In genomic region chr19:49515767-49516166, GRCh38 we compare ENCODE assay signal across 8 cellular contexts. TPM values are rescaled to one million over a fixed set of nuclear protein-coding genes. Genes with fewer than 3 reads are reported as not detected.
DNase-seq lines count a peak whose midpoint lies in the region; ATAC-seq, FAIRE-seq and TF ChIP-seq lines count a peak whose summit lies in the region.
"Had no signal": no experiment of that assay in that cellular context is flagged by ENCODE, and none has a peak within 500 bp of the region (broad histone marks: within the 10 kb centered on the region; RNA-seq: fewer than 3 reads in every experiment).

No MANE protein-coding gene starts in this region.

- peak overlapping the region; percentile 2 for H3K4me3 Mint-ChIP-seq in astrocyte (ENCODE audit: unreplicated experiment)

- no peaks in the 10 kb centered on the region for H3K36me3 Mint-ChIP-seq in astrocyte (ENCODE audit: low read depth, unreplicated experiment)

- H3K27ac Mint-ChIP-seq in astrocyte (ENCODE audit: unreplicated experiment) = no peak overlapping the region

- DNase-seq in NB4 (ENCODE audit: low read depth) (peak; percentile 97), astrocyte (ENCODE audit: low read depth) (no peak), tibial artery (peak; percentile 75 to 81), NCI-H1092 treated with DMSO at 0.1 percent for 48 hours (lab: John Stamatoyannopoulos, UW) (no peak), GM23248 (no peak)
- DNase-seq: activated CD4-positive, alpha-beta T cell treated with anti-CD3 and anti-CD28 coated beads, Interleukin-2, amount 50 U/mL, for 4 hours had no signal

- no peaks in the 10 kb centered on the region for H3K79me2 ChIP-seq in astrocyte (ENCODE audit: insufficient read depth, low read length)
- H3K79me2 ChIP-seq in GM23248 (ENCODE audit: insufficient read depth) = no peaks in the 10 kb centered on the region

- TF ChIP-seq POLR2A in NB4 (IDR thresholded peaks at IDR 0.05; ENCODE audit: extremely low read depth, insufficient read length) = no peak

- no peak overlapping the region for H3K27ac ChIP-seq in astrocyte (ENCODE audit: low read depth, low read length)
- peak overlapping the region; percentile 5 to 16 for H3K27ac ChIP-seq in liver (ENCODE audit: low read depth in 1 of 2, low read length in 2 of 2)
- no peak overlapping the region for H3K27ac ChIP-seq in tibial artery
- no peak overlapping the region for H3K27ac ChIP-seq in GM23248

- no peak for TF ChIP-seq CTCF in NB4 (IDR thresholded peaks at IDR 0.05; ENCODE audit: low read depth, low read length)
- TF ChIP-seq CTCF in astrocyte (IDR thresholded peaks at IDR 0.05; ENCODE audit: insufficient read depth, low read depth, low read length) = no peak
- TF ChIP-seq CTCF in liver (IDR thresholded peaks at IDR 0.05; ENCODE audit: low read depth, low read length, missing input control) = no peak
- no peak for TF ChIP-seq CTCF in tibial artery (IDR thresholded peaks at IDR 0.05)

- FAIRE-seq in astrocyte (lab: Jason Lieb, UNC) = no peak

- H3K27me3 ChIP-seq in astrocyte (ENCODE audit: insufficient read depth, low read length) (no peaks in the 10 kb centered on the region), liver (ENCODE audit: control insufficient read depth in 4 of 4, insufficient read depth in 4 of 4, low read length in 3 of 4) (no peaks in the 10 kb centered on the region), tibial artery (no peaks in the 10 kb centered on the region), GM23248 (replicated peaks; ENCODE audit: insufficient read depth) (no peaks in the 10 kb centered on the region)

- H3K4me2 ChIP-seq in astrocyte (ENCODE audit: low read length) = no peak overlapping the region
- no peak overlapping the region for H3K4me2 ChIP-seq in GM23248 (ENCODE audit: unreplicated experiment)

- 58% methylated on average over 4 of the region's 4 CpGs for WGBS in liver
- WGBS in GM23248 (ENCODE audit: low coverage in 1 of 2, low lambda C conversion rate in 2 of 2, missing lambda C conversion rate in 2 of 2), 2 experiments = 77 to 85% methylated on average over 4 of the region's 4 CpGs

- H3K4me1 Mint-ChIP-seq in astrocyte (ENCODE audit: low read depth, unreplicated experiment) = peaks cover 5% of the 10 kb centered on the region

- H3K4me3 ChIP-seq in NB4 (ENCODE audit: low read depth, low read length) (no peak overlapping the region), astrocyte (ENCODE audit: insufficient read depth, low read depth, low read length) (no peak overlapping the region), liver (ENCODE audit: low read depth in 1 of 3, low read length in 3 of 3) (no peak overlapping the region), tibial artery (no peak overlapping the region), GM23248 (no peak overlapping the region)

- H3K9me3 ChIP-seq in astrocyte (ENCODE audit: insufficient read depth, low read depth, low read length) (no peaks in the 10 kb centered on the region), liver (ENCODE audit: control insufficient read depth in 4 of 4, low read length in 3 of 4) (no peaks in the 10 kb centered on the region), tibial artery (no peaks in the 10 kb centered on the region), GM23248 (ENCODE audit: low read depth) (no peaks in the 10 kb centered on the region)

- peaks cover 7% of the 10 kb centered on the region for H3K4me1 ChIP-seq in astrocyte (ENCODE audit: insufficient read depth, low read length)
- peaks cover 2 to 38% (median 21%) of the 10 kb centered on the region in 4 donors for H3K4me1 ChIP-seq in liver (ENCODE audit: control insufficient read depth in 4 of 4, insufficient read depth in 4 of 4, low read length in 3 of 4)
- H3K4me1 ChIP-seq in tibial artery = peaks cover 0 to 28% (median 19%) of the 10 kb centered on the region in 4 donors
- H3K4me1 ChIP-seq in GM23248 (ENCODE audit: insufficient read depth) = peaks cover 8% of the 10 kb centered on the region

- peaks cover 15% of the 10 kb centered on the region for H3F3A ChIP-seq in GM23248 (ENCODE audit: insufficient read depth)

- intact Hi-C loops in tibial artery (cut with DNase I; ENCODE audit: low total_unique reads) = no loop called here

- no peaks in the 10 kb centered on the region for H3K27me3 Mint-ChIP-seq in astrocyte (ENCODE audit: low read depth, unreplicated experiment)

- H3K9me3 Mint-ChIP-seq in astrocyte (ENCODE audit: unreplicated experiment) = no peaks in the 10 kb centered on the region

- in situ Hi-C loops in GM23248 (cut with MboI) = no loop called here

- no peaks in the 10 kb centered on the region for H3K9me2 ChIP-seq in GM23248 (ENCODE audit: insufficient read depth)

- H4K20me1 ChIP-seq in astrocyte (ENCODE audit: insufficient read depth, low read length) (no peaks in the 10 kb centered on the region), GM23248 (ENCODE audit: insufficient read depth) (no peaks in the 10 kb centered on the region)

- H3K9ac ChIP-seq in astrocyte (ENCODE audit: low read length) = no peak overlapping the region
- no peak overlapping the region for H3K9ac ChIP-seq in liver (ENCODE audit: low read depth in 1 of 2, low read length in 2 of 2)
- no peak overlapping the region for H3K9ac ChIP-seq in GM23248

- ATAC-seq in GM19035 (IDR thresholded peaks at IDR 0.05; ENCODE audit: unreplicated experiment) = no peak

- peak in 1 of 2 donors; percentile 9 for TF ChIP-seq RAD21 in liver (IDR thresholded peaks at IDR 0.05)

- H2AFZ ChIP-seq in astrocyte (ENCODE audit: low read depth, low read length) = no peak overlapping the region
- H2AFZ ChIP-seq in GM23248 = no peak overlapping the region

- H3K36me3 ChIP-seq in astrocyte (ENCODE audit: insufficient read depth, low read length) (no peaks in the 10 kb centered on the region), liver (ENCODE audit: control insufficient read depth in 4 of 4, insufficient read depth in 3 of 4, low read depth in 1 of 4, low read length in 3 of 4) (peaks cover 0 to 5% (median 2%) of the 10 kb centered on the region in 4 donors), tibial artery (peaks cover 0 to 32% (median 5%) of the 10 kb centered on the region in 3 donors), GM23248 (ENCODE audit: low read depth) (no peaks in the 10 kb centered on the region)

TF ChIP-seq in liver, 16 proteins besides CTCF, POLR2A, EP300 and RAD21 (continues in another document):
- TF ChIP-seq GABPA (IDR thresholded peaks at IDR 0.05 in 1 of 2, conservative IDR thresholded peaks at IDR 0.05 in 1 of 2) (no peak), RXRA (IDR thresholded peaks at IDR 0.05) (peak in 1 of 2 donors; percentile 32), NR2F2 (IDR thresholded peaks at IDR 0.05) (peak; percentile 74), SP1 (IDR thresholded peaks at IDR 0.05) (peak; percentile 56), FOXA1 (IDR thresholded peaks at IDR 0.05) (no peak), HNF4A (conservative IDR thresholded peaks at IDR 0.05) (no peak), FOXA2 (IDR thresholded peaks at IDR 0.05) (no peak), TAF1 (conservative IDR thresholded peaks at IDR 0.05) (no peak)
- TF ChIP-seq, protein P1, sequence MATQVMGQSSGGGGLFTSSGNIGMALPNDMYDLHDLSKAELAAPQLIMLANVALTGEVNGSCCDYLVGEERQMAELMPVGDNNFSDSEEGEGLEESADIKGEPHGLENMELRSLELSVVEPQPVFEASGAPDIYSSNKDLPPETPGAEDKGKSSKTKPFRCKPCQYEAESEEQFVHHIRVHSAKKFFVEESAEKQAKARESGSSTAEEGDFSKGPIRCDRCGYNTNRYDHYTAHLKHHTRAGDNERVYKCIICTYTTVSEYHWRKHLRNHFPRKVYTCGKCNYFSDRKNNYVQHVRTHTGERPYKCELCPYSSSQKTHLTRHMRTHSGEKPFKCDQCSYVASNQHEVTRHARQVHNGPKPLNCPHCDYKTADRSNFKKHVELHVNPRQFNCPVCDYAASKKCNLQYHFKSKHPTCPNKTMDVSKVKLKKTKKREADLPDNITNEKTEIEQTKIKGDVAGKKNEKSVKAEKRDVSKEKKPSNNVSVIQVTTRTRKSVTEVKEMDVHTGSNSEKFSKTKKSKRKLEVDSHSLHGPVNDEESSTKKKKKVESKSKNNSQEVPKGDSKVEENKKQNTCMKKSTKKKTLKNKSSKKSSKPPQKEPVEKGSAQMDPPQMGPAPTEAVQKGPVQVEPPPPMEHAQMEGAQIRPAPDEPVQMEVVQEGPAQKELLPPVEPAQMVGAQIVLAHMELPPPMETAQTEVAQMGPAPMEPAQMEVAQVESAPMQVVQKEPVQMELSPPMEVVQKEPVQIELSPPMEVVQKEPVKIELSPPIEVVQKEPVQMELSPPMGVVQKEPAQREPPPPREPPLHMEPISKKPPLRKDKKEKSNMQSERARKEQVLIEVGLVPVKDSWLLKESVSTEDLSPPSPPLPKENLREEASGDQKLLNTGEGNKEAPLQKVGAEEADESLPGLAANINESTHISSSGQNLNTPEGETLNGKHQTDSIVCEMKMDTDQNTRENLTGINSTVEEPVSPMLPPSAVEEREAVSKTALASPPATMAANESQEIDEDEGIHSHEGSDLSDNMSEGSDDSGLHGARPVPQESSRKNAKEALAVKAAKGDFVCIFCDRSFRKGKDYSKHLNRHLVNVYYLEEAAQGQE (IDR thresholded peaks at IDR 0.05) = no peak

RNA-seq across cellular contexts. Expression of gene FCGRT, which starts 3.3 kb away (rescaled TPM):
- total RNA-seq in astrocyte (32.2 and 40.6 TPM in 2 replicates), liver (100 to 1,000 TPM; 123 to 146 TPM)
- polyA plus RNA-seq in liver (100 to 1,000 TPM; 237 TPM), GM23248 (2016; fragmentation: Nextera tagmentation; extraction: Ambion mirVana) (89.9 and 98.4 TPM in 2 replicates)
- 65.4 and 75.3 TPM in 2 replicates for total RNA-seq in GM23248 (2014; rRNA removed; shearing (Covaris generic))

RNA-seq across cellular contexts. Expression of gene RCN3, which starts 12.0 kb away (rescaled TPM):
- total RNA-seq in astrocyte (20.2 and 27.5 TPM in 2 replicates), liver (1 to 10 TPM; 4.9 to 9.8 TPM)
- polyA plus RNA-seq in liver (1 to 10 TPM; 5.8 to 8.2 TPM), GM23248 (2016; fragmentation: Nextera tagmentation; extraction: Ambion mirVana) (779 and 813 TPM in 2 replicates)
- total RNA-seq in GM23248 (2014; rRNA removed; shearing (Covaris generic)) = 570 and 656 TPM in 2 replicates

RNA-seq across cellular contexts. Expression of gene RPS11, which starts 19.5 kb away (rescaled TPM):
- total RNA-seq in astrocyte (1,263 and 1,399 TPM in 2 replicates), liver (1,000 to 10,000 TPM in 1 of 2 donors, 100 to 1,000 TPM in 1; 985 to 1,212 TPM)
- polyA plus RNA-seq in liver (1,000 to 10,000 TPM in 1 of 2 donors, 100 to 1,000 TPM in 1; 514 to 1,329 TPM), GM23248 (2016; fragmentation: Nextera tagmentation; extraction: Ambion mirVana) (813 and 832 TPM in 2 replicates)
- 1,666 and 2,372 TPM in 2 replicates for total RNA-seq in GM23248 (2014; rRNA removed; shearing (Covaris generic))

RNA-seq across cellular contexts. Expression of gene RPL13A, which starts 28.4 kb away (rescaled TPM):
- total RNA-seq in astrocyte (2,066 and 2,119 TPM in 2 replicates), liver (1,000 to 10,000 TPM in 1 of 2 donors, 100 to 1,000 TPM in 1; 444 to 1,553 TPM)
- polyA plus RNA-seq in liver (1,000 to 10,000 TPM in 1 of 2 donors, 100 to 1,000 TPM in 1; 472 to 1,021 TPM), GM23248 (2016; fragmentation: Nextera tagmentation; extraction: Ambion mirVana) (893 and 894 TPM in 2 replicates)
- 1,590 and 2,272 TPM in 2 replicates for total RNA-seq in GM23248 (2014; rRNA removed; shearing (Covaris generic))

RNA-seq across cellular contexts. Expression of gene FLT3LG, which starts 41.8 kb away (rescaled TPM):
- total RNA-seq in astrocyte (0.38 TPM in 1 of 2 replicates, not detected in the other), liver (1 to 10 TPM in 1 of 2 donors, under 1 TPM in 1; 0.65 to 1.8 TPM)
- polyA plus RNA-seq in liver (1 to 10 TPM; 2.5 to 4.3 TPM), GM23248 (2016; fragmentation: Nextera tagmentation; extraction: Ambion mirVana) (4.6 and 5.7 TPM in 2 replicates)
- total RNA-seq in GM23248 (2014; rRNA removed; shearing (Covaris generic)) = 1.3 and 1.6 TPM in 2 replicates

Comparison
In these comparisons a context has a peak if more than half of its experiments do, and no peak if none do; other contexts are left out.
1. DNase-seq: peak in NB4 (single experiment) and tibial artery (2 of 2); none in astrocyte (single experiment), NCI-H1092 treated with DMSO at 0.1 percent for 48 hours (single experiment) and GM23248 (single experiment).
2. H3K27ac ChIP-seq: peak in liver (2 of 2); none in astrocyte (single experiment), tibial artery (0 of 2) and GM23248 (single experiment).
3. RNA of gene RCN3, which starts 12.0 kb away (total RNA-seq): 570 to 656 TPM in GM23248; 20.2 to 27.5 TPM in astrocyte and 4.9 to 9.8 TPM in liver; every median in the first group is over 10 times any median in the second.